ENCODE assay signal across 10 cellular contexts in genomic region chr1:4655674-4656532, GRCh38. TPM values are rescaled to one million over a fixed set of nuclear protein-coding genes. Genes with fewer than 3 reads are reported as not detected.
DNase-seq lines count a peak whose midpoint lies in the region; ATAC-seq and TF ChIP-seq lines count a peak whose summit lies in the region.
"Had no signal": no experiment of that assay in that cellular context is flagged by ENCODE, and none has a peak within 500 bp of the region (broad histone marks: within the 10 kb centered on the region; RNA-seq: fewer than 3 reads in every experiment).

No MANE protein-coding gene starts in this region.

- H3K36me3 Mint-ChIP-seq in WTC11: peaks cover 36% of the 10 kb centered on the region
- H3K36me3 Mint-ChIP-seq: memory B cell had no signal

- peak overlapping the region; percentile 42; the same call in 1 of the 2 replicates for H3K27ac ChIP-seq in BLaER1
- no peak overlapping the region for H3K27ac ChIP-seq in left ventricle myocardium inferior (replicated peaks)
- H3K27ac ChIP-seq: KMS-11 had no signal

- peak; percentile 83 for DNase-seq in H4 (ENCODE audit: low spot score)
- DNase-seq in WTC11 (ENCODE audit: low spot score): peak; percentile 39
- DNase-seq in left ventricle myocardium inferior: peak; percentile 41
- DNase-seq in retinal pigment epithelial cell (ENCODE audit: low read depth): no peak
- no peak for DNase-seq in epidermal melanocyte (ENCODE audit: insufficient read length, low spot score)

- peaks cover 36% of the 10 kb centered on the region for H3K9me3 Mint-ChIP-seq in WTC11
- H3K9me3 Mint-ChIP-seq: memory B cell had no signal

- H3K36me3 ChIP-seq in BLaER1 (no peaks in the 10 kb centered on the region), left ventricle myocardium inferior (no peaks in the 10 kb centered on the region)

- peaks cover 62% of the 10 kb centered on the region for H4K20me1 ChIP-seq in BLaER1

- no peak for ATAC-seq in WTC11
- no peak for ATAC-seq in HG03039 (IDR thresholded peaks at IDR 0.05; ENCODE audit: unreplicated experiment)
- ATAC-seq in HG03469 (IDR thresholded peaks at IDR 0.05; ENCODE audit: unreplicated experiment): no peak

- H3K9me3 ChIP-seq in BLaER1: no peaks in the 10 kb centered on the region
- no peaks in the 10 kb centered on the region for H3K9me3 ChIP-seq in left ventricle myocardium inferior (replicated peaks)

- CTCF ChIA-PET in WTC11 (lab: Charles Lee): interaction anchor here (0.8 kb wide), 1 partner anchor 170 kb away, joined by 5 read pairs; no protein-coding TSS in a partner anchor

- H3K4me1 Mint-ChIP-seq in WTC11: peaks cover 2% of the 10 kb centered on the region; the same call in 1 of the 2 replicates
- H3K4me1 Mint-ChIP-seq: memory B cell had no signal

- peak overlapping the region; percentile 94 for H3K4me2 ChIP-seq in BLaER1
- H3K4me2 ChIP-seq: KMS-11 had no signal

- TF ChIP-seq CTCF in WTC11 (IDR thresholded peaks at IDR 0.05) (no peak), left ventricle myocardium inferior (IDR thresholded peaks at IDR 0.05; ENCODE audit: borderline replicate concordance) (peak; percentile 68), retinal pigment epithelial cell (conservative IDR thresholded peaks at IDR 0.05; ENCODE audit: low read depth, low read length) (peak; percentile 61)

- peak overlapping the region; percentile 67 for H3K4me3 ChIP-seq in BLaER1
- H3K4me3 ChIP-seq in left ventricle myocardium inferior: peak overlapping the region; percentile 57
- peak overlapping the region; percentile 23 for H3K4me3 ChIP-seq in retinal pigment epithelial cell (ENCODE audit: low read length)

- peak overlapping the region; percentile 58; the same call in 1 of the 2 replicates for H3K9ac ChIP-seq in BLaER1
- H3K9ac ChIP-seq: KMS-11 had no signal

- intact Hi-C loops in left ventricle myocardium inferior (cut with micrococcal nuclease): no loop called here

- POLR2A ChIA-PET in WTC11 (lab: Charles Lee): no interaction called here

- no peak overlapping the region for H3K27ac Mint-ChIP-seq in WTC11
- H3K27ac Mint-ChIP-seq: memory B cell had no signal

- H3K27me3 Mint-ChIP-seq in WTC11 (ENCODE audit: low read depth): peaks cover 31% of the 10 kb centered on the region

- H3K4me3 Mint-ChIP-seq in WTC11: peak overlapping the region; percentile 50
- H3K4me3 Mint-ChIP-seq: memory B cell had no signal

- H3K4me1 ChIP-seq in BLaER1 (peaks cover 75% of the 10 kb centered on the region), left ventricle myocardium inferior (peaks cover 31% of the 10 kb centered on the region)

- H3K27me3 ChIP-seq in BLaER1 (peaks cover 78% of the 10 kb centered on the region), left ventricle myocardium inferior (ENCODE audit: low read depth) (peaks cover 98% of the 10 kb centered on the region)

TF ChIP-seq in WTC11, 78 proteins besides CTCF, POLR2A, EP300 and RAD21:
- TF ChIP-seq FOXP4 (CRISPR knock-in tag; IDR thresholded peaks at IDR 0.05) (no peak), USF2 (CRISPR knock-in tag; IDR thresholded peaks at IDR 0.05) (no peak), E2F4 (CRISPR knock-in tag; IDR thresholded peaks at IDR 0.05; ENCODE audit: borderline replicate concordance, low read depth) (no peak), HMGA2 (CRISPR knock-in tag; IDR thresholded peaks at IDR 0.05) (no peak), CREB1 (CRISPR knock-in tag; IDR thresholded peaks at IDR 0.05) (no peak), AR (CRISPR knock-in tag; IDR thresholded peaks at IDR 0.05) (no peak)

RNA-seq across cellular contexts. Expression of gene AJAP1, which starts 1.5 kb away (rescaled TPM):
- total RNA-seq in H4 (2014; rRNA removed; shearing (Covaris generic)): 3.6 and 6.1 TPM in 2 replicates
- total RNA-seq in WTC11 (2021) (1.5 to 2.1 TPM (median 1.6 TPM) in 3 replicates), left ventricle myocardium inferior (0.16 TPM)

Comparison
In these comparisons a context has a peak if more than half of its experiments do, and no peak if none do; other contexts are left out.
1. DNase-seq: peak in H4 (single experiment), WTC11 (single experiment) and left ventricle myocardium inferior (single experiment); none in retinal pigment epithelial cell (single experiment) and epidermal melanocyte (single experiment).
2. Peak in every context shown above with its lines, with median percentiles within 50 percentile points of each other: H3K4me3 ChIP-seq.